8 cellular contexts compared by ENCODE assay signal in the genomic region with DNA sequence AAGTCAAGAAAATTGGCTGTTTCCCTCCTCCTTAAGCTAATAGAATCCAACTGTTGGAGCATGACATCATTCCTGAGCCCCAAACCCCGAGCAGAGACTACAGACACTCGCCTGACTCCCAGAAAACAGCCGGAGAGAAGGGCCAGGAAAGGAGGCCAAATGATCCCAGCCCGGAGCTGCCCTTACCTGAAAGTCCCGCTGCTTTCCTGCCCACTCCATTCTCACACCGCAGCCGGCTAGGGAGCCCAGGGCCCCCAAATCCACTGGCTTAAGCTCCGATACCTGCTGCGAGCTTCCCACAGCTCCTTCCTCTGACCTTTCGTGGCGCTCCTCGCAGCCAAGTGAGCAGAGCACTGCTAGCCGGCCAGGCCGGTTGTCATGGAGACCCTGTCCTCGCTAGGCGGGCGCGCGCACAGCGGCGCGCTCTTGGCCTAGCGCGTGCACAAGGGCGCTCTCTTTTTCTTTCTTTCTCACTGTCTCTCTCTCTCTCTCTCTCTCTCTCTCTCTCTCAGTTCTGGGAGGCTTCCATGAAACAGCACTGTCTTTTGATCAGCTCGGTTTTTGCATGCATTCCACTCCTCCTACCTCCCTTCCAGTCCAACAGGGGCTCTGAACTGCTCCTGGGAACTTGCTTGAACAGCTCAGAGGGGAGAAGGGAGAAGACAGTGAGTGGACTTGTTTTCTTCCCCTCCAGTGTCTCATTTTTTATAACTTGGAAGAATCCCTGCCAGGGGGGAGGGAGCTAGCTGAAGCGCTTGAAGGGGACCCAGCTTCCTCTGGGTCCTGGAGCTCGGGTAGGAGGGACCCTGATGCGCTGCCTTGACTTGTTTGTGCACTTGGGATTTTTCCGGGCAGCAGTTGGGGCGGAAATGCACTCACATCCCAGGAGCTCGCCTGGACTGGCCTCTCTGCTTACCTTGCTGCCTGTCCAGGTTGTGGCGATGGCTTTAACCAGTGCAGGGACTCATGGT.
DNase-seq lines count a peak whose midpoint lies in the region; ATAC-seq lines count a peak whose summit lies in the region.

No MANE protein-coding gene starts in this region.

- H3K36me3 ChIP-seq in skeletal muscle tissue (ENCODE audit: control insufficient read depth in 3 of 3, insufficient read depth in 3 of 3, low read length in 3 of 3): no peaks in the 10 kb centered on the region

- H3K27ac Mint-ChIP-seq in dendritic cell treated with granulocyte-macrophage colony-stimulating factor and Interleukin-4, amounts not matched to agents 40 ng/mL and 50 ng/mL, for 4 days: peak overlapping the region; percentile 31

- H3K27me3 Mint-ChIP-seq in dendritic cell treated with granulocyte-macrophage colony-stimulating factor and Interleukin-4, amounts not matched to agents 40 ng/mL and 50 ng/mL, for 4 days: peaks cover 14% of the 10 kb centered on the region

- peak; percentile 91 for DNase-seq in AG20443 (ENCODE audit: low spot score)
- DNase-seq in HCEC 1CT: peak; percentile 88
- peak; percentile 79 for DNase-seq in RPMI7951 (ENCODE audit: low read depth)
- peak; percentile 77 for DNase-seq in kidney glomerular epithelial cell (lab: John Stamatoyannopoulos, UW)

- no peaks in the 10 kb centered on the region for H3K9me3 ChIP-seq in skeletal muscle tissue (ENCODE audit: control insufficient read depth in 3 of 3, low read length in 3 of 3)

- peaks cover 51 to 69% (median 52%) of the 10 kb centered on the region in 3 donors for H3K4me1 ChIP-seq in skeletal muscle tissue (ENCODE audit: control insufficient read depth in 3 of 3, insufficient read depth in 3 of 3, low read length in 3 of 3)

- intact Hi-C loops in dendritic cell treated with granulocyte-macrophage colony-stimulating factor and Interleukin-4, amounts not matched to agents 40 ng/mL and 50 ng/mL, for 4 days (cut with micrococcal nuclease): loop anchor here (5.0 kb wide), 1 partner anchor 147 kb away; no protein-coding TSS in a partner anchor

- peaks cover 36% of the 10 kb centered on the region for H3K4me1 Mint-ChIP-seq in dendritic cell treated with granulocyte-macrophage colony-stimulating factor and Interleukin-4, amounts not matched to agents 40 ng/mL and 50 ng/mL, for 4 days (ENCODE audit: low read depth)

- ATAC-seq in HG02840 (IDR thresholded peaks at IDR 0.05; ENCODE audit: low FRiP score, unreplicated experiment) (no peak), HG03565 (IDR thresholded peaks at IDR 0.05; ENCODE audit: unreplicated experiment) (no peak)

- no peaks in the 10 kb centered on the region for H3K9me3 Mint-ChIP-seq in dendritic cell treated with granulocyte-macrophage colony-stimulating factor and Interleukin-4, amounts not matched to agents 40 ng/mL and 50 ng/mL, for 4 days

- peak overlapping the region; percentile 85 to 92 (median 91) for H3K4me3 ChIP-seq in skeletal muscle tissue (ENCODE audit: low read length in 3 of 3)

- H3K27ac ChIP-seq in skeletal muscle tissue (ENCODE audit: low read depth, low read length): peak overlapping the region; percentile 88

- H3K27me3 ChIP-seq in skeletal muscle tissue (ENCODE audit: control insufficient read depth in 3 of 3, insufficient read depth in 3 of 3, low read length in 3 of 3): no peaks in the 10 kb centered on the region

- H3K9ac ChIP-seq in skeletal muscle tissue (ENCODE audit: low read depth in 1 of 3, low read length in 3 of 3): peak overlapping the region; percentile 88 to 94 (median 91)

- H3K36me3 Mint-ChIP-seq in dendritic cell treated with granulocyte-macrophage colony-stimulating factor and Interleukin-4, amounts not matched to agents 40 ng/mL and 50 ng/mL, for 4 days (ENCODE audit: low read depth): no peaks in the 10 kb centered on the region

- H3K4me3 Mint-ChIP-seq in dendritic cell treated with granulocyte-macrophage colony-stimulating factor and Interleukin-4, amounts not matched to agents 40 ng/mL and 50 ng/mL, for 4 days: peak overlapping the region; percentile 44
